ENCODE assay signal across 7 cellular contexts in the genomic region with DNA sequence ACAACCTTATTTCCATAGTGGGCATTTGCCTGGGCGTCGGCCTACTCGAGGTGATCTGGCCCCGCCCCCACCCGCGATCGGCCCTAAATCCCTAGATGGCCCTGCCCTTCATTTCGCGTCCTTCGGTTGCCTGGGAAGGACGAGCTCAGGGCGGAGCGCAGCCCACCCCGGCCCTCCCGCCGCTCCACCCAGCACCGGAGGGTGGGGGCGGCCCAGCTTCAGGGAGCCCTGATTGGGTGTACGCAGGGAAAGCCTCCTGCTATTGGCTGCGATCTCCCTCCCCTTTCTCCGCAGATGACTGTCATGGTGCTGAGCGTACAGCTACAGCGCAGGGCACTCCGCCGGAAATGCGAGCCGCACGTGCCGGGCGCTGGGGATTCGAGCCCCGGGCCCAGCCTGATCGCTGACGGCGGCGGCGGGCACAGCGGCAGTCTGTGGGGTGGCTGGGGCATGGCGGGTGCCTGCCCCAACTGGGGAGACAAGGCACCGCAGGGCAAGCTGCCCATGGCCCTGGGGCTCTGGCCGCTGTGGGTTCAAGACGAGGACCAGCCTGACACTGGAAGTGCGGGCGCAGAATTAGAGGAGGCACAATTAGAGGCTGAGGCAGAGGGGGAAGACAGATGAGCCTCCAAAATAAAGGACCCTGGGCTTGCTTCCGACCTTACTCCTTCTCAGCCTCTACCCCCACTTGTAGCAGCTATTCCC. TPM values are rescaled to one million over a fixed set of nuclear protein-coding genes. Genes with fewer than 3 reads are reported as not detected.
DNase-seq lines count a peak whose midpoint lies in the region; ATAC-seq and TF ChIP-seq lines count a peak whose summit lies in the region.

No MANE protein-coding gene starts in this region.

- peak overlapping the region; percentile 33 to 89 (median 78) for H3K27ac ChIP-seq in heart left ventricle
- peak overlapping the region; percentile 69 to 93 for H3K27ac ChIP-seq in ovary

- H3K27me3 ChIP-seq in heart left ventricle (no peaks in the 10 kb centered on the region), ovary (no peaks in the 10 kb centered on the region)

- H3K9me3 Mint-ChIP-seq in activated naive CD8-positive, alpha-beta T cell treated with anti-CD3 and anti-CD28 coated beads, Interleukin-2, amount 10 ng/mL, durations not matched to agents 7 days and 5 days: no peaks in the 10 kb centered on the region

- H3K4me1 Mint-ChIP-seq in activated naive CD8-positive, alpha-beta T cell treated with anti-CD3 and anti-CD28 coated beads, Interleukin-2, amount 10 ng/mL, durations not matched to agents 7 days and 5 days: peaks cover 38% of the 10 kb centered on the region

- no peak overlapping the region for H3K27ac Mint-ChIP-seq in activated naive CD8-positive, alpha-beta T cell treated with anti-CD3 and anti-CD28 coated beads, Interleukin-2, amount 10 ng/mL, durations not matched to agents 7 days and 5 days

- no peaks in the 10 kb centered on the region for H3K27me3 Mint-ChIP-seq in activated naive CD8-positive, alpha-beta T cell treated with anti-CD3 and anti-CD28 coated beads, Interleukin-2, amount 10 ng/mL, durations not matched to agents 7 days and 5 days

- intact Hi-C loops in heart left ventricle (cut with DNase I) (no loop called here), ovary (cut with DNase I) (no loop called here)

- H3K36me3 ChIP-seq in heart left ventricle: peaks cover 0 to 50% (median 35%) of the 10 kb centered on the region in 9 donors
- no peaks in the 10 kb centered on the region for H3K36me3 ChIP-seq in ovary

- DNase-seq in HS-5 (ENCODE audit: low read depth) (peak; percentile 83), heart left ventricle (peak; percentile 90 to 94 (median 91)), ovary (peak; percentile 87 to 93 (median 90)), NCI-H1105 (lab: John Stamatoyannopoulos, UW) (no peak), NCI-H510A (lab: John Stamatoyannopoulos, UW) (no peak)
- peak; percentile 28 for DNase-seq in activated naive CD8-positive, alpha-beta T cell treated with anti-CD3 and anti-CD28 coated beads, Interleukin-2, amount 10 ng/mL, durations not matched to agents 7 days and 5 days

- 7 to 22% (median 18%) methylated on average over 14 to 45 of the region's 45 CpGs for WGBS in heart left ventricle, 4 donors
- 1% methylated on average over 26 to 45 of the region's 45 CpGs for WGBS in ovary, 3 donors

- TF ChIP-seq CTCF in heart left ventricle (IDR thresholded peaks at IDR 0.05): no peak
- TF ChIP-seq CTCF in ovary (IDR thresholded peaks at IDR 0.05): no peak

- H3K9me3 ChIP-seq in heart left ventricle: no peaks in the 10 kb centered on the region
- no peaks in the 10 kb centered on the region for H3K9me3 ChIP-seq in ovary

- POLR2A ChIA-PET in activated naive CD8-positive, alpha-beta T cell treated with anti-CD3 and anti-CD28 coated beads, Interleukin-2, amount 10 ng/mL, durations not matched to agents 7 days and 5 days (lab: Charles Lee): interaction anchor here (1.2 kb wide), 1 partner anchor 9 kb away, joined by 3 read pairs; no protein-coding TSS in a partner anchor

- H3K4me3 ChIP-seq in heart left ventricle (peak overlapping the region; percentile 14 to 60 (median 50)), ovary (peak overlapping the region; percentile 48)

- peaks cover 32% of the 10 kb centered on the region for H3K36me3 Mint-ChIP-seq in activated naive CD8-positive, alpha-beta T cell treated with anti-CD3 and anti-CD28 coated beads, Interleukin-2, amount 10 ng/mL, durations not matched to agents 7 days and 5 days

- H3K4me1 ChIP-seq in heart left ventricle (peaks cover 0 to 50% (median 21%) of the 10 kb centered on the region in 12 donors), ovary (ENCODE audit: insufficient read depth) (peaks cover 8% of the 10 kb centered on the region)

- ATAC-seq in activated naive CD8-positive, alpha-beta T cell treated with anti-CD3 and anti-CD28 coated beads, Interleukin-2, amount 10 ng/mL, durations not matched to agents 7 days and 5 days (ENCODE audit: low read depth): no peak
- ATAC-seq in heart left ventricle: peak; percentile 94 to 97 (median 96)
- no peak for ATAC-seq in GM18861 (IDR thresholded peaks at IDR 0.05; ENCODE audit: unreplicated experiment)

- TF ChIP-seq POLR2A in heart left ventricle (IDR thresholded peaks at IDR 0.05): peak in 1 of 2 donors; percentile 34
- TF ChIP-seq POLR2A in ovary (IDR thresholded peaks at IDR 0.05): peak; percentile 80

- H3K4me3 Mint-ChIP-seq in activated naive CD8-positive, alpha-beta T cell treated with anti-CD3 and anti-CD28 coated beads, Interleukin-2, amount 10 ng/mL, durations not matched to agents 7 days and 5 days: no peak overlapping the region

- TF ChIP-seq EP300 in ovary (IDR thresholded peaks at IDR 0.05): no peak

RNA-seq across cellular contexts. Expression of a gene that starts 4.3 kb away (rescaled TPM):
- total RNA-seq in activated naive CD8-positive, alpha-beta T cell treated with anti-CD3 and anti-CD28 coated beads, Interleukin-2, amount 10 ng/mL, durations not matched to agents 7 days and 5 days: 100 to 1,000 TPM; 246 to 258 TPM
- total RNA-seq in heart left ventricle: 10 to 100 TPM in 2 of 9 donors, 1 to 10 TPM in 7; 1.4 to 45.2 (median 4.2) TPM
- 1 to 10 TPM; 3.3 to 3.9 TPM for polyA plus RNA-seq in heart left ventricle
- 10 to 100 TPM in 1 of 7 donors, 1 to 10 TPM in 6; 1.5 to 11.6 (median 5.4) TPM for total RNA-seq in ovary
- 10 to 100 TPM in 1 of 2 donors, 1 to 10 TPM in 1; 3.5 to 21.5 TPM for polyA plus RNA-seq in ovary

RNA-seq across cellular contexts. Expression of a gene that starts 14.5 kb away (rescaled TPM):
- total RNA-seq in activated naive CD8-positive, alpha-beta T cell treated with anti-CD3 and anti-CD28 coated beads, Interleukin-2, amount 10 ng/mL, durations not matched to agents 7 days and 5 days: 1 to 10 TPM; 3.7 to 5.1 TPM
- total RNA-seq in heart left ventricle (1 to 10 TPM in 1 of 9 donors, under 1 TPM in 8; 0.27 to 1.3 (median 0.40) TPM), ovary (1 to 10 TPM; 1.8 to 9.3 (median 4.6) TPM)
- polyA plus RNA-seq in heart left ventricle (under 1 TPM; 0.33 to 0.53 TPM), ovary (1 to 10 TPM; 3.3 to 5.3 TPM)

RNA-seq across cellular contexts. Expression of a gene that starts 22.7 kb away (rescaled TPM):
- total RNA-seq in activated naive CD8-positive, alpha-beta T cell treated with anti-CD3 and anti-CD28 coated beads, Interleukin-2, amount 10 ng/mL, durations not matched to agents 7 days and 5 days: not detected
- 10 to 100 TPM; 31.1 to 77.2 (median 54.3) TPM for total RNA-seq in heart left ventricle
- 10 to 100 TPM; 44.9 to 52.2 TPM for polyA plus RNA-seq in heart left ventricle
- total RNA-seq in ovary: 10 to 100 TPM; 27.8 to 63.1 (median 47.3) TPM
- polyA plus RNA-seq in ovary: 10 to 100 TPM; 34.0 to 38.4 TPM

RNA-seq across cellular contexts. Expression of a gene that starts 24.2 kb away (rescaled TPM):
- total RNA-seq in activated naive CD8-positive, alpha-beta T cell treated with anti-CD3 and anti-CD28 coated beads, Interleukin-2, amount 10 ng/mL, durations not matched to agents 7 days and 5 days: not detected
- total RNA-seq in heart left ventricle: under 1 TPM in 1 of 9 donors, not detected in 8; 0.51 TPM
- polyA plus RNA-seq in heart left ventricle: under 1 TPM in 1 of 2 donors, not detected in 1; 0.24 TPM
- 1 to 10 TPM in 5 of 7 donors, under 1 TPM in 1, not detected in 1; 0.22 to 2.4 (median 1.3) TPM for total RNA-seq in ovary
- under 1 TPM; 0.35 to 0.42 TPM for polyA plus RNA-seq in ovary

RNA-seq across cellular contexts. Expression of a gene that starts 48.5 kb away (rescaled TPM):
- not detected for total RNA-seq in activated naive CD8-positive, alpha-beta T cell treated with anti-CD3 and anti-CD28 coated beads, Interleukin-2, amount 10 ng/mL, durations not matched to agents 7 days and 5 days
- not detected for total RNA-seq in heart left ventricle
- not detected for polyA plus RNA-seq in heart left ventricle
- total RNA-seq in ovary: under 1 TPM in 1 of 7 donors, not detected in 6; 0.23 TPM
- under 1 TPM in 1 of 2 donors, not detected in 1; 0.15 TPM for polyA plus RNA-seq in ovary

Comparison
In these comparisons a context has a peak if more than half of its experiments do, and no peak if none do; other contexts are left out.
1. DNase-seq: peak in HS-5 (single experiment), activated naive CD8-positive, alpha-beta T cell treated with anti-CD3 and anti-CD28 coated beads, Interleukin-2, amount 10 ng/mL, durations not matched to agents 7 days and 5 days (single experiment), heart left ventricle (5 of 5) and ovary (5 of 5); none in NCI-H1105 (single experiment) and NCI-H510A (single experiment).
2. ATAC-seq: peak in heart left ventricle (4 of 4); none in activated naive CD8-positive, alpha-beta T cell treated with anti-CD3 and anti-CD28 coated beads, Interleukin-2, amount 10 ng/mL, durations not matched to agents 7 days and 5 days (single experiment) and GM18861 (single experiment).
3. RNA of a gene that starts 4.3 kb away (total RNA-seq): 246 to 258 TPM in activated naive CD8-positive, alpha-beta T cell treated with anti-CD3 and anti-CD28 coated beads, Interleukin-2, amount 10 ng/mL, durations not matched to agents 7 days and 5 days; 1.5 to 11.6 TPM in ovary and 1.4 to 45.2 TPM in heart left ventricle; every median in the first group is over 4 times any median in the second.
4. RNA of a gene that starts 22.7 kb away (total RNA-seq): 31.1 to 77.2 TPM in heart left ventricle and 27.8 to 63.1 TPM in ovary; not detected in activated naive CD8-positive, alpha-beta T cell treated with anti-CD3 and anti-CD28 coated beads, Interleukin-2, amount 10 ng/mL, durations not matched to agents 7 days and 5 days; every median in the first group is over 10 times any median in the second.